In genomic region chr1:229846351-229846750, GRCh38 we compare ENCODE assay signal across 27 cellular contexts.
"Had no signal": no experiment of that assay in that cellular context is flagged by ENCODE, and none has a peak within 500 bp of the region (broad histone marks: within the 10 kb centered on the region; RNA-seq: fewer than 3 reads in every experiment).

No MANE protein-coding gene starts in this region.

- H3K9me3 ChIP-seq: Peyer's patch, SJCRH30 had no signal

- H3K27ac ChIP-seq: HL-60, KMS-11, PC-9, Peyer's patch, SJCRH30 had no signal

- H3K27me3 ChIP-seq: Peyer's patch, SJCRH30 had no signal

- H3K36me3 Mint-ChIP-seq: IgD-negative memory B cell had no signal

- ATAC-seq: K562, Right ventricle myocardium inferior, SK-N-SH treated with all-trans-retinoic acid at 6 μM for 48 hours had no signal

- H3K36me3 ChIP-seq: Peyer's patch, SJCRH30 had no signal

- H3K4me1 ChIP-seq: SJCRH30 had no signal

- H3K4me3 ChIP-seq: K562, PC-9, Peyer's patch, SJCRH30 had no signal

- DNase-seq: Kasumi-1, NCI-H1092, NCI-H1105 treated with DMSO at 0.1 percent for 48 hours, NCI-H1417 treated with DMSO at 0.1 percent for 48 hours, NCI-H146, NCI-H1694 treated with DMSO at 0.1 percent for 48 hours, NCI-H1930, NCI-H2081, NCI-H2107, NCI-H2171, NCI-H226, NCI-H446, NCI-H510A, NCI-H524 treated with DMSO at 0.1 percent for 48 hours, NCI-H69, NCI-H774, OCI-M1, PC-9, Peyer's patch, SHP77 treated with DMSO at 0.1 percent for 48 hours, SJCRH30 had no signal

- H3K9ac ChIP-seq: KMS-11 had no signal

- H3K27ac Mint-ChIP-seq: IgD-negative memory B cell had no signal
